In genomic region chr16:73717266-73718057, GRCh38 we compare ENCODE assay signal across 17 cellular contexts.
DNase-seq lines count a peak whose midpoint lies in the region; ATAC-seq, FAIRE-seq and TF ChIP-seq lines count a peak whose summit lies in the region.
"Had no signal": no experiment of that assay in that cellular context is flagged by ENCODE, and none has a peak within 500 bp of the region (broad histone marks: within the 10 kb centered on the region; RNA-seq: fewer than 3 reads in every experiment).

No MANE protein-coding gene starts in this region.

- H3K36me3 ChIP-seq in GM23338 (ENCODE audit: insufficient read depth) (no peaks in the 10 kb centered on the region), neuronal stem cell (replicated peaks in 1 of 2; ENCODE audit: control insufficient read depth in 2 of 2, insufficient read depth in 2 of 2, low read length in 2 of 2) (no peaks in the 10 kb centered on the region)

- no peak overlapping the region for H2BK12ac ChIP-seq in neuronal stem cell (ENCODE audit: low read length)

- 0 out of 2 replicates have a peak, but pooled peaks cover 2% of the 10 kb centered on the region for H3K9me2 ChIP-seq in GM23338 (ENCODE audit: insufficient read depth)

- no peak for FAIRE-seq in H54 (lab: Jason Lieb, UNC)
- FAIRE-seq: H1 had no signal

- H3K4me2 ChIP-seq in GM23338, result no peak overlapping the region
- no peak overlapping the region for H3K4me2 ChIP-seq in neuronal stem cell (ENCODE audit: insufficient read depth, low read length, poor library complexity, severe bottlenecking)

- DNase-seq in GM23338 (ENCODE audit: low spot score), result no peak
- DNase-seq in NCI-H526 (lab: John Stamatoyannopoulos, UW), result peak; percentile 54 to 66
- peak; percentile 50 for DNase-seq in globus pallidus (ENCODE audit: low spot score)
- DNase-seq in neuronal stem cell (ENCODE audit: low spot score), result no peak
- DNase-seq in H54 (ENCODE audit: insufficient read length, low spot score), result no peak
- no peak for DNase-seq in NCI-H1694 treated with DMSO at 0.1 percent for 48 hours (lab: John Stamatoyannopoulos, UW)
- no peak for DNase-seq in NCI-H748 (lab: John Stamatoyannopoulos, UW; ENCODE audit: unreplicated experiment)
- DNase-seq in KG1 (lab: John Stamatoyannopoulos, UW), result no peak
- DNase-seq: CD4-positive, CD25-positive, alpha-beta regulatory T cell; GF-D8; IMR-90; MV-4-11; NCI-H2107; NCI-H446 treated with DMSO at 0.1 percent for 48 hours; OCI-M1; RPMI8226 had no signal

- H2AK5ac ChIP-seq in neuronal stem cell (ENCODE audit: low read depth, low read length), result no peak overlapping the region

- H2BK15ac ChIP-seq in neuronal stem cell (ENCODE audit: low read length), result no peak overlapping the region

- no peak overlapping the region for H3K18ac ChIP-seq in neuronal stem cell (ENCODE audit: low read length)

- H4K91ac ChIP-seq in neuronal stem cell (ENCODE audit: low read depth, low read length, poor library complexity), result no peak overlapping the region

- H3K9ac ChIP-seq in neuronal stem cell (ENCODE audit: low read depth, low read length, poor library complexity), result no peak overlapping the region

- H3K27me3 ChIP-seq in GM23338 (ENCODE audit: insufficient read depth) (no peaks in the 10 kb centered on the region), neuronal stem cell (ENCODE audit: control insufficient read depth in 3 of 3, insufficient read depth in 3 of 3, low read depth in 1 of 3, low read length in 3 of 3) (no peaks in the 10 kb centered on the region)

- no peak overlapping the region for H3K27ac Mint-ChIP-seq in GM23338
- H3K27ac Mint-ChIP-seq: CD4-positive, CD25-positive, alpha-beta regulatory T cell had no signal

- H3K27ac ChIP-seq in GM23338 (ENCODE audit: low read depth), result no peak overlapping the region
- no peak overlapping the region for H3K27ac ChIP-seq in neuronal stem cell (replicated peaks; ENCODE audit: low read length)

- no CpG with 5 or more reads among the region's 12 CpGs for WGBS in neuronal stem cell (ENCODE audit: extremely low coverage in 2 of 2, insufficient read length in 2 of 2, insufficient replicate concordance in 1 of 2), 2 donors

- H4K8ac ChIP-seq in neuronal stem cell (ENCODE audit: low read depth, low read length), result no peak overlapping the region

- ATAC-seq in GM23338, result no peak

- TF ChIP-seq CTCF in GM23338 (conservative IDR thresholded peaks at IDR 0.05; ENCODE audit: low read depth in 2 of 2), result no peak

- H3K4me1 ChIP-seq in GM23338 (ENCODE audit: insufficient read depth) (peaks cover 21% of the 10 kb centered on the region; the same call in 1 of the 2 replicates), neuronal stem cell (ENCODE audit: control insufficient read depth in 2 of 2, insufficient read depth in 1 of 2, low read depth in 1 of 2, low read length in 2 of 2) (peaks cover 4 to 25% of the 10 kb centered on the region in 2 donors)

- no peak overlapping the region for H3K14ac ChIP-seq in neuronal stem cell (ENCODE audit: low read length)

- H3K27me3 Mint-ChIP-seq in GM23338 (ENCODE audit: insufficient read depth, low read depth, poor library complexity), result no peaks in the 10 kb centered on the region
- H3K27me3 Mint-ChIP-seq: CD4-positive, CD25-positive, alpha-beta regulatory T cell had no signal

- H2BK120ac ChIP-seq in neuronal stem cell (ENCODE audit: low read depth, low read length), result no peak overlapping the region

- no peaks in the 10 kb centered on the region for H3K36me3 Mint-ChIP-seq in GM23338 (ENCODE audit: low read depth)
- H3K36me3 Mint-ChIP-seq: CD4-positive, CD25-positive, alpha-beta regulatory T cell had no signal

- no peak overlapping the region for H3K4ac ChIP-seq in neuronal stem cell (ENCODE audit: low read length)

- no peaks in the 10 kb centered on the region for H3F3A ChIP-seq in GM23338 (replicated peaks; ENCODE audit: low read depth)

- peaks cover 31% of the 10 kb centered on the region for H3K4me1 Mint-ChIP-seq in GM23338
- H3K4me1 Mint-ChIP-seq: CD4-positive, CD25-positive, alpha-beta regulatory T cell had no signal

- no peaks in the 10 kb centered on the region; the same call in 2 of the 3 replicates for H3K9me3 Mint-ChIP-seq in GM23338

- no peak overlapping the region for H2BK5ac ChIP-seq in neuronal stem cell (ENCODE audit: low read length)

- H3K4me3 Mint-ChIP-seq in GM23338, result no peak overlapping the region
- H3K4me3 Mint-ChIP-seq: CD4-positive, CD25-positive, alpha-beta regulatory T cell had no signal

- H4K20me1 ChIP-seq in GM23338 (replicated peaks; ENCODE audit: insufficient read depth), result no peaks in the 10 kb centered on the region

- no peaks in the 10 kb centered on the region for H3K79me1 ChIP-seq in neuronal stem cell (ENCODE audit: low read depth, low read length)

- TF ChIP-seq POLR2A in H54 (IDR thresholded peaks at IDR 0.05; ENCODE audit: low read depth, low read length), result no peak

- H2AFZ ChIP-seq in GM23338 (peak overlapping the region; percentile 78), neuronal stem cell (ENCODE audit: low read length) (peak overlapping the region; percentile 54)

- H3K4me3 ChIP-seq in GM23338, result no peak overlapping the region
- H3K4me3 ChIP-seq in neuronal stem cell (ENCODE audit: low read length in 2 of 2), result no peak overlapping the region

- no peak overlapping the region for H3K23ac ChIP-seq in neuronal stem cell (ENCODE audit: low read depth, low read length, poor library complexity)

- no peaks in the 10 kb centered on the region for H3K9me3 ChIP-seq in neuronal stem cell (replicated peaks in 1 of 2; ENCODE audit: control insufficient read depth in 2 of 2, insufficient read depth in 1 of 2, low read depth in 1 of 2, low read length in 2 of 2)

- no peaks in the 10 kb centered on the region for H3K79me2 ChIP-seq in GM23338 (replicated peaks; ENCODE audit: insufficient read depth)

TF ChIP-seq in GM23338, 12 proteins besides CTCF, POLR2A, EP300 and RAD21 (continues in another document):
- TF ChIP-seq ZNF331 (CRISPR knock-in tag; IDR thresholded peaks at IDR 0.05; ENCODE audit: low read depth) (no peak), EZH2phosphoT487 (IDR thresholded peaks at IDR 0.05; ENCODE audit: unreplicated experiment) (no peak), STAT1 (IDR thresholded peaks at IDR 0.05; ENCODE audit: unreplicated experiment) (no peak), ZNF114 (CRISPR knock-in tag; IDR thresholded peaks at IDR 0.05) (no peak), CREB1 (CRISPR knock-in tag; IDR thresholded peaks at IDR 0.05; ENCODE audit: low read depth) (no peak), JUNB (IDR thresholded peaks at IDR 0.05; ENCODE audit: unreplicated experiment) (no peak)
- TF ChIP-seq, protein P1, sequence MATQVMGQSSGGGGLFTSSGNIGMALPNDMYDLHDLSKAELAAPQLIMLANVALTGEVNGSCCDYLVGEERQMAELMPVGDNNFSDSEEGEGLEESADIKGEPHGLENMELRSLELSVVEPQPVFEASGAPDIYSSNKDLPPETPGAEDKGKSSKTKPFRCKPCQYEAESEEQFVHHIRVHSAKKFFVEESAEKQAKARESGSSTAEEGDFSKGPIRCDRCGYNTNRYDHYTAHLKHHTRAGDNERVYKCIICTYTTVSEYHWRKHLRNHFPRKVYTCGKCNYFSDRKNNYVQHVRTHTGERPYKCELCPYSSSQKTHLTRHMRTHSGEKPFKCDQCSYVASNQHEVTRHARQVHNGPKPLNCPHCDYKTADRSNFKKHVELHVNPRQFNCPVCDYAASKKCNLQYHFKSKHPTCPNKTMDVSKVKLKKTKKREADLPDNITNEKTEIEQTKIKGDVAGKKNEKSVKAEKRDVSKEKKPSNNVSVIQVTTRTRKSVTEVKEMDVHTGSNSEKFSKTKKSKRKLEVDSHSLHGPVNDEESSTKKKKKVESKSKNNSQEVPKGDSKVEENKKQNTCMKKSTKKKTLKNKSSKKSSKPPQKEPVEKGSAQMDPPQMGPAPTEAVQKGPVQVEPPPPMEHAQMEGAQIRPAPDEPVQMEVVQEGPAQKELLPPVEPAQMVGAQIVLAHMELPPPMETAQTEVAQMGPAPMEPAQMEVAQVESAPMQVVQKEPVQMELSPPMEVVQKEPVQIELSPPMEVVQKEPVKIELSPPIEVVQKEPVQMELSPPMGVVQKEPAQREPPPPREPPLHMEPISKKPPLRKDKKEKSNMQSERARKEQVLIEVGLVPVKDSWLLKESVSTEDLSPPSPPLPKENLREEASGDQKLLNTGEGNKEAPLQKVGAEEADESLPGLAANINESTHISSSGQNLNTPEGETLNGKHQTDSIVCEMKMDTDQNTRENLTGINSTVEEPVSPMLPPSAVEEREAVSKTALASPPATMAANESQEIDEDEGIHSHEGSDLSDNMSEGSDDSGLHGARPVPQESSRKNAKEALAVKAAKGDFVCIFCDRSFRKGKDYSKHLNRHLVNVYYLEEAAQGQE (IDR thresholded peaks at IDR 0.05; ENCODE audit: unreplicated experiment), result no peak
- TF ChIP-seq, protein P2, sequence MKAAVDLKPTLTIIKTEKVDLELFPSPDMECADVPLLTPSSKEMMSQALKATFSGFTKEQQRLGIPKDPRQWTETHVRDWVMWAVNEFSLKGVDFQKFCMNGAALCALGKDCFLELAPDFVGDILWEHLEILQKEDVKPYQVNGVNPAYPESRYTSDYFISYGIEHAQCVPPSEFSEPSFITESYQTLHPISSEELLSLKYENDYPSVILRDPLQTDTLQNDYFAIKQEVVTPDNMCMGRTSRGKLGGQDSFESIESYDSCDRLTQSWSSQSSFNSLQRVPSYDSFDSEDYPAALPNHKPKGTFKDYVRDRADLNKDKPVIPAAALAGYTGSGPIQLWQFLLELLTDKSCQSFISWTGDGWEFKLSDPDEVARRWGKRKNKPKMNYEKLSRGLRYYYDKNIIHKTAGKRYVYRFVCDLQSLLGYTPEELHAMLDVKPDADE (IDR thresholded peaks at IDR 0.05), result no peak

Comparison
In these comparisons a context has a peak if more than half of its experiments do, and no peak if none do; other contexts are left out.
1. DNase-seq: peak in NCI-H526 (2 of 2) and globus pallidus (single experiment); none in GM23338 (single experiment), neuronal stem cell (single experiment), H54 (single experiment), NCI-H1694 treated with DMSO at 0.1 percent for 48 hours (single experiment), NCI-H748 (single experiment) and KG1 (single experiment).